In genomic region chr11:80365980-80366379, GRCh38 we compare ENCODE assay signal across 19 cellular contexts.
"Had no signal": no experiment of that assay in that cellular context is flagged by ENCODE, and none has a peak within 500 bp of the region (broad histone marks: within the 10 kb centered on the region; RNA-seq: fewer than 3 reads in every experiment).

No MANE protein-coding gene starts in this region.

- H3K36me3 ChIP-seq: heart left ventricle, spleen, tibial artery, upper lobe of right lung, vagina had no signal

- DNase-seq: effector CD4-positive, alpha-beta T cell; heart left ventricle; hippocampal formation; mesendoderm; naive B cell; psoas muscle; retina; spleen; stimulated activated CD4-positive, alpha-beta T cell treated with anti-CD3 and anti-CD28 coated beads, Interleukin-15, amount 100 ng/mL, for 24 hours; stimulated activated CD4-positive, alpha-beta T cell treated with anti-CD3 and anti-CD28 coated beads, Interleukin-1b, Interleukin-23, amount 100 ng/mL, for 48 hours; stimulated activated CD4-positive, alpha-beta T cell treated with anti-CD3 and anti-CD28 coated beads, Interleukin-4, amount 100 ng/mL, for 24 hours; tibial artery; upper lobe of right lung had no signal

- H3K9me3 Mint-ChIP-seq: nephron had no signal

- H3K4me3 Mint-ChIP-seq: naive B cell; nephron; stimulated activated memory B cell treated with anti-CD40 and anti-IgM and Interleukin-4, amounts not matched to agents 10 μg/mL and 1 μg/mL and 100 μg/mL, for 72 hours; stimulated activated naive CD8-positive, alpha-beta T cell treated with anti-CD3 and anti-CD28 coated beads, Interleukin-15, Interleukin-2, amounts not matched to agents 100 ng/mL and 50 ng/mL, for 24 hours had no signal

- H3K27me3 ChIP-seq: heart left ventricle, spleen, tibial artery, upper lobe of right lung, vagina had no signal

- ATAC-seq: heart left ventricle; psoas muscle; sciatic nerve; stimulated activated memory B cell treated with anti-CD40 and anti-IgM and Interleukin-4, amounts not matched to agents 10 μg/mL and 1 μg/mL and 100 μg/mL, for 72 hours; upper lobe of right lung had no signal

- H3K27ac ChIP-seq: heart left ventricle, psoas muscle, spleen, tibial artery, upper lobe of right lung, vagina had no signal

- H3K27me3 Mint-ChIP-seq: naive B cell; stimulated activated memory B cell treated with anti-CD40 and anti-IgM and Interleukin-4, amounts not matched to agents 10 μg/mL and 1 μg/mL and 100 μg/mL, for 72 hours; stimulated activated naive CD8-positive, alpha-beta T cell treated with anti-CD3 and anti-CD28 coated beads, Interleukin-15, Interleukin-2, amounts not matched to agents 100 ng/mL and 50 ng/mL, for 24 hours had no signal

- H3K4me1 ChIP-seq: heart left ventricle, psoas muscle, spleen, tibial artery, upper lobe of right lung, vagina had no signal

- H3K36me3 Mint-ChIP-seq: naive B cell; stimulated activated memory B cell treated with anti-CD40 and anti-IgM and Interleukin-4, amounts not matched to agents 10 μg/mL and 1 μg/mL and 100 μg/mL, for 72 hours had no signal

- H3K4me3 ChIP-seq: heart left ventricle, psoas muscle, spleen, tibial artery, upper lobe of right lung, vagina had no signal

- H3K9me3 ChIP-seq: heart left ventricle, psoas muscle, tibial artery, upper lobe of right lung, vagina had no signal

- H3K4me1 Mint-ChIP-seq: naive B cell; nephron; stimulated activated memory B cell treated with anti-CD40 and anti-IgM and Interleukin-4, amounts not matched to agents 10 μg/mL and 1 μg/mL and 100 μg/mL, for 72 hours had no signal

- H3K27ac Mint-ChIP-seq: naive B cell; nephron; stimulated activated memory B cell treated with anti-CD40 and anti-IgM and Interleukin-4, amounts not matched to agents 10 μg/mL and 1 μg/mL and 100 μg/mL, for 72 hours; stimulated activated naive CD8-positive, alpha-beta T cell treated with anti-CD3 and anti-CD28 coated beads, Interleukin-15, Interleukin-2, amounts not matched to agents 100 ng/mL and 50 ng/mL, for 24 hours had no signal

- FAIRE-seq: frontal cortex had no signal
